ENCODE assay signal across 9 cellular contexts in the genomic region with DNA sequence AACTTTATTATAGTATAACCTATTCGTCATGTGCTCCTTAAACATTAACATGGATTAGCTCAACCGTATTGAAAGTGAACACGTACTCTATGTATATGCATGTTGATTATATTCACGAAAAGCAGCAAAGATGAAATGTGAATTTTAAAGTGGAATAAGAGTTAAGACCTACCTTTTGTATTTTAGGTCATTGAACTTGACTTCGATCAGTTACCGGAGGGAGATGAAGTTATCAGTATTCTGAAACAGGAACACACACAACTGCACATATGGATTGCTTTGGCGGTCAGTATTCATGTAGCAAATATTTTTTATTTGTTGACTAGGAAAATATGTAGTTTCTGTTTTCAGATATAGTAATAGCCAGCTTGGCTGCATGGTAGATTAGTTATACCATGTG. TPM values are rescaled to one million over a fixed set of nuclear protein-coding genes. Genes with fewer than 3 reads are reported as not detected.
DNase-seq lines count a peak whose midpoint lies in the region; ATAC-seq lines count a peak whose summit lies in the region.
"Had no signal": no experiment of that assay in that cellular context is flagged by ENCODE, and none has a peak within 500 bp of the region (broad histone marks: within the 10 kb centered on the region; RNA-seq: fewer than 3 reads in every experiment).

No MANE protein-coding gene starts in this region.

- H3K27me3 ChIP-seq in iPS-18a (ENCODE audit: control insufficient read depth, insufficient read depth, low read length) = no peaks in the 10 kb centered on the region
- no peaks in the 10 kb centered on the region for H3K27me3 ChIP-seq in subcutaneous abdominal adipose tissue (ENCODE audit: control insufficient read depth in 5 of 5, insufficient read depth in 4 of 5, low read length in 5 of 5)

- H3K27me3 Mint-ChIP-seq in activated T-cell treated with anti-CD3 and anti-CD28 coated beads, Interleukin-2, amount 50 U/mL, for 72 hours (ENCODE audit: low read depth) = no peaks in the 10 kb centered on the region
- no peaks in the 10 kb centered on the region for H3K27me3 Mint-ChIP-seq in activated CD4-positive, alpha-beta memory T cell treated with anti-CD3 and anti-CD28 coated beads, Interleukin-2, amount 10 ng/mL, durations not matched to agents 7 days and 5 days

- peak overlapping the region; percentile 95 to 97 for H3K4me3 Mint-ChIP-seq in activated T-cell treated with anti-CD3 and anti-CD28 coated beads, Interleukin-2, amount 50 U/mL, for 72 hours
- H3K4me3 Mint-ChIP-seq in activated CD4-positive, alpha-beta memory T cell treated with anti-CD3 and anti-CD28 coated beads, Interleukin-2, amount 10 ng/mL, durations not matched to agents 7 days and 5 days = peak overlapping the region; percentile 91

- H3K4me1 ChIP-seq in iPS-18a (ENCODE audit: control insufficient read depth, low read depth, low read length) (peaks cover 7% of the 10 kb centered on the region), subcutaneous abdominal adipose tissue (ENCODE audit: control insufficient read depth in 5 of 5, insufficient read depth in 5 of 5, low read length in 5 of 5) (peaks cover 0 to 16% (median 14%) of the 10 kb centered on the region in 5 donors)

- no peaks in the 10 kb centered on the region for H3K9me3 Mint-ChIP-seq in activated T-cell treated with anti-CD3 and anti-CD28 coated beads, Interleukin-2, amount 50 U/mL, for 72 hours
- no peaks in the 10 kb centered on the region for H3K9me3 Mint-ChIP-seq in activated CD4-positive, alpha-beta memory T cell treated with anti-CD3 and anti-CD28 coated beads, Interleukin-2, amount 10 ng/mL, durations not matched to agents 7 days and 5 days

- H3K27ac Mint-ChIP-seq in activated T-cell treated with anti-CD3 and anti-CD28 coated beads, Interleukin-2, amount 50 U/mL, for 72 hours = peak overlapping the region; percentile 70
- H3K27ac Mint-ChIP-seq in activated CD4-positive, alpha-beta memory T cell treated with anti-CD3 and anti-CD28 coated beads, Interleukin-2, amount 10 ng/mL, durations not matched to agents 7 days and 5 days = no peak overlapping the region

- H3K4me3 ChIP-seq in iPS-18a (ENCODE audit: low read length) = peak overlapping the region; percentile 95
- peak overlapping the region in 3 of 5 donors; percentile 49 to 99 (median 97) for H3K4me3 ChIP-seq in subcutaneous abdominal adipose tissue (ENCODE audit: low read depth in 1 of 5, low read length in 5 of 5)

- CTCF ChIA-PET in activated CD4-positive, alpha-beta memory T cell treated with anti-CD3 and anti-CD28 coated beads, Interleukin-2, amount 10 ng/mL, durations not matched to agents 7 days and 5 days (lab: Charles Lee) = interaction anchor here (0.6 to 2.0 kb wide), 5 partner anchors 10 to 245 kb away, joined by 3 to 11 read pairs (median 4); no protein-coding TSS in a partner anchor

- no peak for DNase-seq in activated T-cell treated with anti-CD3 and anti-CD28 coated beads, Interleukin-2, amount 50 U/mL, for 72 hours
- no peak for DNase-seq in activated T-cell treated with anti-CD3 and anti-CD28 coated beads, Interleukin-2, amount 50 U/mL, for 1 hour
- DNase-seq in activated CD4-positive, alpha-beta memory T cell treated with anti-CD3 and anti-CD28 coated beads, Interleukin-2, amount 10 ng/mL, durations not matched to agents 7 days and 5 days = no peak
- no peak for DNase-seq in NCI-H524 treated with DMSO at 0.1 percent for 48 hours (lab: John Stamatoyannopoulos, UW)
- DNase-seq in COLO829 (ENCODE audit: low spot score) = no peak
- no peak for DNase-seq in NCI-H82 treated with DMSO at 0.1 percent for 48 hours (lab: John Stamatoyannopoulos, UW; ENCODE audit: unreplicated experiment)
- DNase-seq: activated CD8-positive, alpha-beta memory T cell treated with anti-CD3 and anti-CD28 coated beads, Interleukin-2, amount 50 U/mL, for 4 hours had no signal

- peaks cover 3 to 8% of the 10 kb centered on the region in 2 donors for H3K36me3 Mint-ChIP-seq in activated T-cell treated with anti-CD3 and anti-CD28 coated beads, Interleukin-2, amount 50 U/mL, for 72 hours (ENCODE audit: insufficient read depth in 2 of 2)
- peaks cover 24% of the 10 kb centered on the region for H3K36me3 Mint-ChIP-seq in activated CD4-positive, alpha-beta memory T cell treated with anti-CD3 and anti-CD28 coated beads, Interleukin-2, amount 10 ng/mL, durations not matched to agents 7 days and 5 days (ENCODE audit: low read depth)

- no peak for ATAC-seq in activated T-cell treated with anti-CD3 and anti-CD28 coated beads, Interleukin-2, amount 50 U/mL, for 72 hours (replicated peaks in 1 of 2)

- H3K36me3 ChIP-seq in iPS-18a (ENCODE audit: control insufficient read depth, low read depth, low read length) (peaks cover 40% of the 10 kb centered on the region), subcutaneous abdominal adipose tissue (ENCODE audit: control insufficient read depth in 5 of 5, insufficient read depth in 5 of 5, low read length in 5 of 5) (peaks cover 15 to 38% (median 23%) of the 10 kb centered on the region in 5 donors)

- H3K27ac ChIP-seq in iPS-18a (ENCODE audit: low read length) (no peak overlapping the region), subcutaneous abdominal adipose tissue (ENCODE audit: low read depth, low read length) (no peak overlapping the region)

- peaks cover 29% of the 10 kb centered on the region for H3K4me1 Mint-ChIP-seq in activated T-cell treated with anti-CD3 and anti-CD28 coated beads, Interleukin-2, amount 50 U/mL, for 72 hours (ENCODE audit: low read depth)
- H3K4me1 Mint-ChIP-seq in activated CD4-positive, alpha-beta memory T cell treated with anti-CD3 and anti-CD28 coated beads, Interleukin-2, amount 10 ng/mL, durations not matched to agents 7 days and 5 days = peaks cover 32% of the 10 kb centered on the region

- no peaks in the 10 kb centered on the region for H3K9me3 ChIP-seq in iPS-18a (ENCODE audit: control insufficient read depth, low read depth, low read length)
- H3K9me3 ChIP-seq in subcutaneous abdominal adipose tissue (ENCODE audit: control insufficient read depth in 5 of 5, low read length in 5 of 5) = no peaks in the 10 kb centered on the region

- H3K9ac ChIP-seq in iPS-18a (ENCODE audit: low read length) (no peak overlapping the region), subcutaneous abdominal adipose tissue (ENCODE audit: low read length in 5 of 5) (peak overlapping the region in 1 of 5 donors; percentile 0)

- POLR2A ChIA-PET in activated CD4-positive, alpha-beta memory T cell treated with anti-CD3 and anti-CD28 coated beads, Interleukin-2, amount 10 ng/mL, durations not matched to agents 7 days and 5 days (lab: Charles Lee) = interaction anchor here (0.5 to 4.4 kb wide), 2 partner anchors 56 to 484 kb away, joined by 3 to 29 read pairs; a partner anchor contains a TSS

RNA-seq across cellular contexts. Expression of a gene that starts 1.4 kb away (rescaled TPM):
- 10 to 100 TPM; 33.1 to 41.0 TPM for total RNA-seq in activated T-cell treated with anti-CD3 and anti-CD28 coated beads, Interleukin-2, amount 50 U/mL, for 72 hours
- total RNA-seq in activated CD4-positive, alpha-beta memory T cell treated with anti-CD3 and anti-CD28 coated beads, Interleukin-2, amount 10 ng/mL, durations not matched to agents 7 days and 5 days = 10 to 100 TPM; 48.4 to 54.5 TPM

RNA-seq across cellular contexts. Expression of a gene that starts 56.2 kb away (rescaled TPM):
- total RNA-seq in activated T-cell treated with anti-CD3 and anti-CD28 coated beads, Interleukin-2, amount 50 U/mL, for 72 hours = 100 to 1,000 TPM; 807 to 864 TPM
- 100 to 1,000 TPM; 548 to 594 TPM for total RNA-seq in activated CD4-positive, alpha-beta memory T cell treated with anti-CD3 and anti-CD28 coated beads, Interleukin-2, amount 10 ng/mL, durations not matched to agents 7 days and 5 days

RNA-seq across cellular contexts. Expression of a gene that starts 58.9 kb away (rescaled TPM):
- under 1 TPM in 1 of 2 donors, not detected in 1; 0.09 TPM for total RNA-seq in activated T-cell treated with anti-CD3 and anti-CD28 coated beads, Interleukin-2, amount 50 U/mL, for 72 hours
- under 1 TPM in 1 of 2 experiments, not detected in 1; 0.08 TPM for total RNA-seq in activated CD4-positive, alpha-beta memory T cell treated with anti-CD3 and anti-CD28 coated beads, Interleukin-2, amount 10 ng/mL, durations not matched to agents 7 days and 5 days
